In the genomic region with DNA sequence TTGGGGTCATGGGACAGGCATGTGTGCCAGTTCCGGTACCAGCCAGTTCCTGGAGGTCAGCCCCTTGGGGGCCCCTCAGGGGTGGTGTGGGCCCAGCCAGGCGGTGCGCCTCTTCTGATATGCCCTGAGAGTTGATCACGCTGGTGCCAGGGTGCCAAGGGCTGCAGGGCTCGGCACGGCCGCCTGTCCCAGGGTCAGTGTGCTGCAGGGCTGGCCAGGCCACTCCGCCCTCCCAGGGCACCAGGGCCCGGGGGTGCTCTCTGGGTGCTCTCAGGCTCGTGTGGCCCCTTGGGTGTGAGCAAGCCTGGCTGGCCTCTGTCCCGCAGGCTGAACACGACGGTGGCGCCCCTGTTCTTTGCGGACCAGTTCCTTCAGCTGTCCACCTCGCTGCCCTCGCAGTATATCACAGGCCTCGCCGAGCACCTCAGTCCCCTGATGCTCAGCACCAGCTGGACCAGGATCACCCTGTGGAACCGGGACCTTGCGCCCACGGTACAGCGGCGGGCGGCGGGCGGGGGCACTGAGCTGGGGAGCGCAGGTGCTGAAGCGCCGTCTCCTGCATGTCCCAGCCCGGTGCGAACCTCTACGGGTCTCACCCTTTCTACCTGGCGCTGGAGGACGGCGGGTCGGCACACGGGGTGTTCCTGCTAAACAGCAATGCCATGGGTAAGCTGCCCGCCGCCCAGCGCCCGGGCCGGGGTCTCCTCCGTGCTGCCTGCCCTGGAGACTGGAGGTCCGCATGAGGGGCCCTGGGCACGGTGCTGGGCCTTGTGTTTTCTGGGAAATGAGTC, we compare ENCODE assay signal across 21 cellular contexts. TPM values are rescaled to one million over a fixed set of nuclear protein-coding genes. Genes with fewer than 3 reads are reported as not detected.
A peak's percentile ranks its signal among the peaks of the same experiment; 100 is the strongest.
DNase-seq lines count a peak whose midpoint lies in the region; ATAC-seq, FAIRE-seq and TF ChIP-seq lines count a peak whose summit lies in the region.
"Had no signal": no experiment of that assay in that cellular context is flagged by ENCODE, and none has a peak within 500 bp of the region (broad histone marks: within the 10 kb centered on the region; RNA-seq: fewer than 3 reads in every experiment).

No MANE protein-coding gene starts in this region.

- TF ChIP-seq CTCF in RWPE2 (IDR thresholded peaks at IDR 0.05; ENCODE audit: poor library complexity, severe bottlenecking) (no peak), kidney (IDR thresholded peaks at IDR 0.05; ENCODE audit: borderline replicate concordance, extremely low read depth, insufficient read depth) (no peak)

- H3K4me1 ChIP-seq in RWPE2 (ENCODE audit: insufficient read depth, poor library complexity, severe bottlenecking) (peaks cover 11% of the 10 kb centered on the region), kidney (ENCODE audit: control insufficient read depth in 1 of 2, insufficient read depth in 1 of 2, low read depth in 1 of 2, low read length in 2 of 2) (peaks cover 2 to 3% of the 10 kb centered on the region in 2 donors)

- DNase-seq in H7 (peak; percentile 46), RWPE2 (ENCODE audit: low spot score) (peak; percentile 71), kidney (peak; percentile 69), posterior vena cava (ENCODE audit: low spot score) (peak; percentile 81), COR-L47 (lab: John Stamatoyannopoulos, UW) (no peak), DMS79 (lab: John Stamatoyannopoulos, UW) (no peak), kidney tubule cell (ENCODE audit: low spot score) (no peak)
- DNase-seq: ACHN, C1 segment of cervical spinal cord, DMS79 treated with DMSO at 0.1 percent for 48 hours, H9, Karpas-422, NCI-H1417 treated with DMSO at 0.1 percent for 48 hours, NCI-H187 treated with DMSO at 0.1 percent for 48 hours, NCI-H345, NCI-H524 treated with DMSO at 0.1 percent for 48 hours, PC-3, RPMI8226, SIG-M5 had no signal

- H3K4me3 ChIP-seq in H7 (ENCODE audit: insufficient read depth, low read depth, low read length) (no peak overlapping the region), RWPE2 (ENCODE audit: severe bottlenecking) (no peak overlapping the region), kidney (ENCODE audit: low read length in 2 of 2) (no peak overlapping the region)

- no peak for ATAC-seq in RWPE2 (ENCODE audit: low read depth)
- ATAC-seq: PC-3 had no signal

- H3K27me3 ChIP-seq in H7 (ENCODE audit: control insufficient read depth, insufficient read depth, low read length) = peaks cover under 1% of the 10 kb centered on the region; the same call in 1 of the 2 replicates
- no peaks in the 10 kb centered on the region for H3K27me3 ChIP-seq in RWPE2 (ENCODE audit: insufficient read depth, poor library complexity, severe bottlenecking)

- no peaks in the 10 kb centered on the region for H3K9me3 ChIP-seq in RWPE2 (ENCODE audit: severe bottlenecking)
- no peaks in the 10 kb centered on the region for H3K9me3 ChIP-seq in kidney (ENCODE audit: control insufficient read depth in 1 of 2, low read length in 2 of 2)

- H3K27ac ChIP-seq in RWPE2 (ENCODE audit: poor library complexity, severe bottlenecking) (no peak overlapping the region), kidney (ENCODE audit: low read depth in 2 of 2, low read length in 2 of 2) (no peak overlapping the region)

- H3K36me3 ChIP-seq in H7 (replicated peaks; ENCODE audit: control insufficient read depth, insufficient read depth, low read length) (no peaks in the 10 kb centered on the region), RWPE2 (ENCODE audit: low read depth) (no peaks in the 10 kb centered on the region), kidney (ENCODE audit: control insufficient read depth in 1 of 2, insufficient read depth in 2 of 2, low read length in 2 of 2) (no peaks in the 10 kb centered on the region)

- H3K9ac ChIP-seq in kidney (ENCODE audit: low read length in 2 of 2) = no peak overlapping the region

- no peak for FAIRE-seq in kidney (lab: Jason Lieb, UNC)
- FAIRE-seq: D721Med, HTR-8/SVneo had no signal

- intact Hi-C loops in kidney (cut with DNase I) = no loop called here
- intact Hi-C loops in posterior vena cava (cut with DNase I) = no loop called here

RNA-seq across cellular contexts. Expression of a gene that starts 6.0 kb away (rescaled TPM):
- total RNA-seq in H7 (2014; rRNA removed; shearing (Covaris generic)) = 68.4 and 78.4 TPM in 2 replicates
- total RNA-seq in kidney (62.3 TPM), posterior vena cava (10 to 100 TPM; 38.7 to 42.8 TPM)
- 78.7 TPM for polyA plus RNA-seq in kidney (ENCODE audit: insufficient read depth, low read depth, low replicate concordance)

RNA-seq across cellular contexts. Expression of a gene that starts 39.5 kb away (rescaled TPM):
- total RNA-seq in H7 (2014; rRNA removed; shearing (Covaris generic)) = 126 and 138 TPM in 2 replicates
- total RNA-seq in kidney (75.0 TPM), posterior vena cava (10 to 100 TPM; 48.8 to 50.5 TPM)
- polyA plus RNA-seq in kidney (ENCODE audit: insufficient read depth, low read depth, low replicate concordance) = 63.6 TPM

Comparison
In these comparisons a context has a peak if more than half of its experiments do, and no peak if none do; other contexts are left out.
1. DNase-seq: peak in H7 (single experiment), RWPE2 (single experiment), kidney (single experiment) and posterior vena cava (single experiment); none in COR-L47 (single experiment), DMS79 (single experiment) and kidney tubule cell (single experiment).